ENCODE assay signal across 8 cellular contexts in the genomic region with DNA sequence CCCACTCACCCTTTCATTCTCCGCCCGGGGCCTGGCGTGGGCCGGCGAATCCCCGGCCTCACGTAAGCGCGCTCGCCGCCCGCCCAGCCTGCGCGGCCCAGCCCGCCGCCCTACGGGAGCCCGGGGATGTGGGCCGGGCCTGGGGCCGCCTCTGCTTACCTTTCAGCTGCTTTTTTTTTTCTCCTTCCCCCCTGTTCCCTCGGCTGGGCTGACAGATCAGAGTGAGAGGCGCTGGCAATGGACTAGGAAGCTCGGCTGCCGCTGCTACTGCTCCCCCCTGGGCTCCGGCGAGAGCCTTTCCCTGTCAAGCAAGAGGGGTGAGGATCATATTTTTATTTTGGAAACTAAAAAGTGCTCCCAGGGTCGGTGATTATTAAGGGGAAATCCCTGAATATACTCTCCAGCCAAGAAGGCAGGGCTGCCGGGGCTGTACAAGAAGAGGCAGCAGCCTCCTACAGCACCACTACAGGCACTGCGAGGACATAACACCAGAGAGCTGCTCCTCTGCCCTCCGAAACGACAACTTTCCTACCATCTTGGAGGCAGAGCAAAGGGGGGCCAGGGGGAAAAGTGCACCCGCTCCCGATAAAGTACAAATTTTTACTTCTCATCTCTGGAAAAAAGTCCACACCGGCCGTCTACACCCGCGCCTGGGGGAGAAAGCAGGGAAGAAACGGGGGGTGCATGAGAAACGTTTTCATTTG. TPM values are rescaled to one million over a fixed set of nuclear protein-coding genes. Genes with fewer than 3 reads are reported as not detected.
DNase-seq lines count a peak whose midpoint lies in the region; ATAC-seq and TF ChIP-seq lines count a peak whose summit lies in the region.

A gene with protein sequence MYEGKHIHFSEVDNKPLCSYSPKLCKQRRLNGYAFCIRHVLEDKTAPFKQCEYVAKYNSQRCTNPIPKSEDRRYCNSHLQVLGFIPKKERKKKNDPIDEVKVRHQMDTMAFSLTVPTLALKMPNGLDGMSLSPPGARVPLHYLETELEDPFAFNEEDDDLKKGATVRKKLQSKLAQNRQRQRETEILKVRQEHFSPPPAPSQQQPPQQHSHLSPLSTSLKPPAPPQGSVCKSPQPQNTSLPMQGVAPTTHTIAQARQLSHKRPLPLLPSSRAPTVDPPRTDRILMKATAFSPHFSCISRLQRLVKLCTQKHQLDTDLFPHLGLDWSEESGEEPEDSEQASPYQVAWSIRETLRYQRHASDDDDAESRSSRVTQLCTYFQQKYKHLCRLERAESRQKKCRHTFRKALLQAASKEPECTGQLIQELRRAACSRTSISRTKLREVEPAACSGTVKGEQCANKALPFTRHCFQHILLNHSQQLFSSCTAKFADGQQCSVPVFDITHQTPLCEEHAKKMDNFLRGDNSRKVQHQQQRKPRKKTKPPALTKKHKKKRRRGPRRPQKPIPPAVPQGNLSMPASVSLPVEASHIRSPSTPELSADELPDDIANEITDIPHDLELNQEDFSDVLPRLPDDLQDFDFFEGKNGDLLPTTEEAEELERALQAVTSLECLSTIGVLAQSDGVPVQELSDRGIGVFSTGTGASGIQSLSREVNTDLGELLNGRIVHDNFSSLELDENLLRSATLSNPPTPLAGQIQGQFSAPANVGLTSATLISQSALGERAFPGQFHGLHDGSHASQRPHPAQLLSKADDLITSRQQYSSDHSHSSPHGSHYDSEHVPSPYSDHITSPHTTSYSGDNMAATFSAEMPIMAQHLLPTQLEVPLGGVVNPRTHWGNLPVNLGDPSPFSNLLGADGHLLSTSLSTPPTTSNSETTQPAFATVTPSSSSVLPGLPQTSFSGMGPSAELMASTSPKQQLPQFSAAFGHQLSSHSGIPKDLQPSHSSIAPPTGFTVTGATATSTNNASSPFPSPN (minus strand): TSS at position 433 of the 704 bp plus-strand sequence. CDS start 23,158 bp downstream, outside the sequence.

- H3K36me3 ChIP-seq in colonic mucosa: no peaks in the 10 kb centered on the region

- H3K4me1 ChIP-seq in colonic mucosa: peaks cover 4% of the 10 kb centered on the region

- DNase-seq in AML-193 (lab: John Stamatoyannopoulos, UW): peak; percentile 78 to 81
- DNase-seq in NCI-H446 treated with DMSO at 0.1 percent for 48 hours (lab: John Stamatoyannopoulos, UW): peak; percentile 87
- peak; percentile 89 for DNase-seq in activated CD4-positive, alpha-beta T cell treated with anti-CD3 and anti-CD28 coated beads for 36 hours
- peak; percentile 81 for DNase-seq in colonic mucosa
- peak; percentile 80 for DNase-seq in left lobe of liver (ENCODE audit: low spot score)
- peak; percentile 71 for DNase-seq in stimulated activated CD4-positive, alpha-beta T cell treated with anti-CD3 and anti-CD28 coated beads, Interleukin-2, amount 100 ng/mL, for 4 hours (ENCODE audit: low read depth)

- H3K27ac Mint-ChIP-seq in activated CD4-positive, alpha-beta T cell treated with anti-CD3 and anti-CD28 coated beads for 36 hours: peak within 1 kb of the TSS; percentile 99

- intact Hi-C loops in activated CD4-positive, alpha-beta T cell treated with anti-CD3 and anti-CD28 coated beads for 36 hours (cut with DNase I, micrococcal nuclease): loop anchor here (1.0 to 10.0 kb wide), 6 partner anchors 54 to 1539 kb away; a partner anchor contains a TSS
- intact Hi-C loops in colonic mucosa (cut with DNase I): loop anchor here (5.0 kb wide), 1 partner anchor 71 kb away; a partner anchor contains a TSS

- H3K9me3 ChIP-seq in colonic mucosa: no peaks in the 10 kb centered on the region

- ATAC-seq in GM19023 (IDR thresholded peaks at IDR 0.05; ENCODE audit: unreplicated experiment): peak; percentile 83
- ATAC-seq in HG03280 (IDR thresholded peaks at IDR 0.05; ENCODE audit: unreplicated experiment): peak; percentile 84
- ATAC-seq in activated CD4-positive, alpha-beta T cell treated with anti-CD3 and anti-CD28 coated beads for 36 hours: peak; percentile 96
- peak; percentile 83 for ATAC-seq in left lobe of liver

- peak; percentile 44 for TF ChIP-seq CTCF in colonic mucosa (IDR thresholded peaks at IDR 0.05)

- H3K27me3 Mint-ChIP-seq in activated CD4-positive, alpha-beta T cell treated with anti-CD3 and anti-CD28 coated beads for 36 hours: no peaks in the 10 kb centered on the region

- H3K9me3 Mint-ChIP-seq in activated CD4-positive, alpha-beta T cell treated with anti-CD3 and anti-CD28 coated beads for 36 hours (ENCODE audit: low read depth): no peaks in the 10 kb centered on the region

- H3K4me3 Mint-ChIP-seq in activated CD4-positive, alpha-beta T cell treated with anti-CD3 and anti-CD28 coated beads for 36 hours: peak within 1 kb of the TSS; percentile 96

- peak within 1 kb of the TSS; percentile 88 for H3K4me3 ChIP-seq in colonic mucosa

- H3K4me1 Mint-ChIP-seq in activated CD4-positive, alpha-beta T cell treated with anti-CD3 and anti-CD28 coated beads for 36 hours: peaks cover 28% of the 10 kb centered on the region

- peak within 1 kb of the TSS; percentile 98 to 99 for H3K9ac ChIP-seq in colonic mucosa (ENCODE audit: low read depth in 2 of 2, low read length in 2 of 2)

- POLR2A ChIA-PET in activated CD4-positive, alpha-beta T cell treated with anti-CD3 and anti-CD28 coated beads for 36 hours (lab: Charles Lee): interaction anchor here (0.5 to 1.3 kb wide), 9 partner anchors 12 to 1419 kb away, joined by 3 to 7 read pairs (median 3); a partner anchor contains a TSS

- no peaks in the 10 kb centered on the region for H3K27me3 ChIP-seq in colonic mucosa

- CTCF ChIA-PET in activated CD4-positive, alpha-beta T cell treated with anti-CD3 and anti-CD28 coated beads for 36 hours (lab: Charles Lee): interaction anchor here (0.6 to 1.8 kb wide), 4 partner anchors 10 to 68 kb away, joined by 3 to 6 read pairs (median 4); no protein-coding TSS in a partner anchor

- H3K36me3 Mint-ChIP-seq in activated CD4-positive, alpha-beta T cell treated with anti-CD3 and anti-CD28 coated beads for 36 hours (ENCODE audit: low read depth): peaks cover 6% of the 10 kb centered on the region

- peak within 1 kb of the TSS; percentile 98 for H3K27ac ChIP-seq in colonic mucosa

RNA-seq across cellular contexts. Expression of the gene that starts here (rescaled TPM):
- total RNA-seq in activated CD4-positive, alpha-beta T cell treated with anti-CD3 and anti-CD28 coated beads for 36 hours: 10 to 100 TPM; 17.6 to 18.9 TPM
- total RNA-seq in colonic mucosa: 10 to 100 TPM; 20.2 to 29.9 TPM
- 7.9 TPM for total RNA-seq in left lobe of liver

Comparison
In these comparisons a context has a peak if more than half of its experiments do, and no peak if none do; other contexts are left out.
1. Peak in every context shown above with its lines: DNase-seq, ATAC-seq, H3K4me3 ChIP-seq and H3K27ac ChIP-seq.